16 cellular contexts compared by ENCODE assay signal in genomic region chr10:113603057-113603777, GRCh38. TPM values are rescaled to one million over a fixed set of nuclear protein-coding genes. Genes with fewer than 3 reads are reported as not detected.
DNase-seq lines count a peak whose midpoint lies in the region; ATAC-seq and TF ChIP-seq lines count a peak whose summit lies in the region.
"Had no signal": no experiment of that assay in that cellular context is flagged by ENCODE, and none has a peak within 500 bp of the region (broad histone marks: within the 10 kb centered on the region; RNA-seq: fewer than 3 reads in every experiment).

No MANE protein-coding gene starts in this region.

- 80% methylated on average over 13 of the region's 13 CpGs for WGBS in right cardiac atrium
- WGBS in psoas muscle, 3 donors: 49 to 63% (median 53%) methylated on average over 13 of the region's 13 CpGs

- DNase-seq in Right ventricle myocardium superior (no peak), cardiac septum (ENCODE audit: low spot score) (no peak), right cardiac atrium (no peak), psoas muscle (peak; percentile 56 to 70), HFFc6 (no peak), HUDEP-2 (lab: John Stamatoyannopoulos, UW; ENCODE audit: unreplicated experiment in 76 of 76) (no peak)
- DNase-seq: 8988T; AML-193; Caco-2; CD8-positive, alpha-beta memory T cell; DND-41; GDM1; HCEC 1CT had no signal

- no peak overlapping the region for H3K4me3 Mint-ChIP-seq in HFFc6
- H3K4me3 Mint-ChIP-seq: CD8-positive, alpha-beta memory T cell had no signal

- no peaks in the 10 kb centered on the region for H3K36me3 Mint-ChIP-seq in HFFc6 (ENCODE audit: low read depth)
- H3K36me3 Mint-ChIP-seq: CD8-positive, alpha-beta memory T cell had no signal

- ATAC-seq in Right ventricle myocardium superior (ENCODE audit: poor library complexity): peak; percentile 29
- peak; percentile 20 to 39 for ATAC-seq in right cardiac atrium
- ATAC-seq in psoas muscle: peak; percentile 72 to 89 (median 84)
- ATAC-seq in activated CD4-positive, CD25-positive, alpha-beta regulatory T cell treated with anti-CD3 and anti-CD28 coated beads, Interleukin-2, amount 50 U/mL, for 24 hours: no peak

- TF ChIP-seq CTCF in psoas muscle (IDR thresholded peaks at IDR 0.05) (no peak), HFFc6 (IDR thresholded peaks at IDR 0.05) (no peak)

- peaks cover 23% of the 10 kb centered on the region for H3K9me3 Mint-ChIP-seq in HFFc6

- H3K27ac ChIP-seq in right cardiac atrium (ENCODE audit: low read length): no peak overlapping the region
- peak overlapping the region; percentile 64 for H3K27ac ChIP-seq in psoas muscle
- H3K27ac ChIP-seq: BLaER1 had no signal

- H3K27ac Mint-ChIP-seq in HFFc6: no peak overlapping the region
- H3K27ac Mint-ChIP-seq: CD8-positive, alpha-beta memory T cell had no signal

- intact Hi-C loops in Right ventricle myocardium superior (cut with DNase I) (no loop called here), cardiac septum (cut with DNase I) (no loop called here), right cardiac atrium (cut with DNase I) (no loop called here), psoas muscle (cut with DNase I) (no loop called here)

- peaks cover 0 to 97% of the 10 kb centered on the region in 2 donors for H3K36me3 ChIP-seq in psoas muscle (ENCODE audit: insufficient read depth in 1 of 2, low read depth in 1 of 2)
- H3K36me3 ChIP-seq: BLaER1 had no signal

- H3K27me3 ChIP-seq in right cardiac atrium (ENCODE audit: control insufficient read depth, insufficient read depth) (no peaks in the 10 kb centered on the region), psoas muscle (ENCODE audit: insufficient read depth in 3 of 3, low read length in 2 of 3) (no peaks in the 10 kb centered on the region)
- H3K27me3 ChIP-seq: BLaER1 had no signal

- H3K4me3 ChIP-seq in right cardiac atrium (ENCODE audit: low read length): no peak overlapping the region
- no peak overlapping the region for H3K4me3 ChIP-seq in psoas muscle
- H3K4me3 ChIP-seq: BLaER1 had no signal

- H3K9me3 ChIP-seq in right cardiac atrium (ENCODE audit: control insufficient read depth, low read length) (no peaks in the 10 kb centered on the region), psoas muscle (no peaks in the 10 kb centered on the region)
- H3K9me3 ChIP-seq: Caco-2 had no signal

- H3K4me1 Mint-ChIP-seq in HFFc6 (ENCODE audit: low read depth): no peaks in the 10 kb centered on the region
- H3K4me1 Mint-ChIP-seq: CD8-positive, alpha-beta memory T cell had no signal

- peaks cover 12% of the 10 kb centered on the region; the same call in 1 of the 2 replicates for H3K27me3 Mint-ChIP-seq in HFFc6 (ENCODE audit: insufficient read depth)

- H3K4me1 ChIP-seq in right cardiac atrium (ENCODE audit: control insufficient read depth, insufficient read depth, low read length) (no peaks in the 10 kb centered on the region), psoas muscle (peaks cover 13% of the 10 kb centered on the region)
- H3K4me1 ChIP-seq: Caco-2 had no signal

RNA-seq across cellular contexts. Expression of gene HABP2, which starts 50.4 kb away (rescaled TPM):
- total RNA-seq in Right ventricle myocardium superior (0.24 TPM), cardiac septum (not detected), right cardiac atrium (under 1 TPM in 1 of 4 donors, not detected in 3; 0.09 TPM), psoas muscle (under 1 TPM in 2 of 4 donors, not detected in 2; 0.15 to 0.16 TPM)
- polyA plus RNA-seq in right cardiac atrium (0.07 TPM), psoas muscle (under 1 TPM; 0.01 to 0.13 (median 0.03) TPM)
- total RNA-seq in HFFc6 (2021; fragmentation: NEBNext Ultra II Directional; extraction: Animal tissue kit (Norgen Biotek cat#: 25700)): not detected
- total RNA-seq: CD8-positive, alpha-beta memory T cell; H1 had no signal
- polyA plus RNA-seq: CD8-positive, alpha-beta memory T cell; H1 had no signal

Comparison
In these comparisons a context has a peak if more than half of its experiments do, and no peak if none do; other contexts are left out.
1. ATAC-seq: peak in Right ventricle myocardium superior (single experiment), right cardiac atrium (2 of 2) and psoas muscle (4 of 4); none in activated CD4-positive, CD25-positive, alpha-beta regulatory T cell treated with anti-CD3 and anti-CD28 coated beads, Interleukin-2, amount 50 U/mL, for 24 hours (0 of 2).
2. DNase-seq: peak in psoas muscle (2 of 2); none in Right ventricle myocardium superior (single experiment), cardiac septum (single experiment), right cardiac atrium (0 of 3), HFFc6 (single experiment) and HUDEP-2 (0 of 76).